Comparison of ENCODE assay signal across 17 cellular contexts in genomic region chr4:41305486-41305885, GRCh38. TPM values are rescaled to one million over a fixed set of nuclear protein-coding genes. Genes with fewer than 3 reads are reported as not detected.
DNase-seq lines count a peak whose midpoint lies in the region; ATAC-seq, FAIRE-seq and TF ChIP-seq lines count a peak whose summit lies in the region.
"Had no signal": no experiment of that assay in that cellular context is flagged by ENCODE, and none has a peak within 500 bp of the region (broad histone marks: within the 10 kb centered on the region; RNA-seq: fewer than 3 reads in every experiment).

No MANE protein-coding gene starts in this region.

- peaks cover 0 to 7% (median 0%) of the 10 kb centered on the region in 3 donors for H3K9me3 Mint-ChIP-seq in T-cell

- TF ChIP-seq POLR2A in HepG2 (IDR thresholded peaks at IDR 0.05; ENCODE audit: insufficient read depth in 1 of 2, low read depth in 2 of 2, low read length in 2 of 2): no peak

- H3K36me3 ChIP-seq in SJCRH30 (no peaks in the 10 kb centered on the region), upper lobe of right lung (no peaks in the 10 kb centered on the region), HepG2 (replicated peaks in 1 of 2; ENCODE audit: control insufficient read depth in 1 of 2, insufficient read depth in 2 of 2, low read length in 2 of 2) (no peaks in the 10 kb centered on the region)

- no peaks in the 10 kb centered on the region for H3K36me3 Mint-ChIP-seq in T-cell

- CTCF ChIA-PET in HepG2 (lab: Yijun Ruan, JAX; ENCODE audit: low intra/inter-chr PET ratio, low total read pairs) (no interaction called here), T-cell (lab: Charles Lee) (no interaction called here)

- no peak overlapping the region for H3K4me3 ChIP-seq in SJCRH30
- no peak overlapping the region for H3K4me3 ChIP-seq in upper lobe of right lung
- H3K4me3 ChIP-seq in HepG2 (replicated peaks in 1 of 3; ENCODE audit: insufficient read depth in 1 of 3, low read depth in 2 of 3, low read length in 3 of 3): no peak overlapping the region
- H3K4me3 ChIP-seq: A549, PC-9 had no signal

- 13% methylated on average over 2 of the region's 3 CpGs for WGBS in HepG2 (ENCODE audit: low lambda C conversion rate)

- in situ Hi-C loops in HepG2 (cut with HindIII; ENCODE audit: extremely low pct_ligation_motif_present, low pct_unique_long_range_greater_than_20kb): no loop called here

- no peak overlapping the region for H3K4me3 Mint-ChIP-seq in T-cell

- POLR2A ChIA-PET in HepG2 (lab: Yijun Ruan, JAX): no interaction called here
- POLR2A ChIA-PET in T-cell (lab: Charles Lee): no interaction called here

- H3K4me1 Mint-ChIP-seq in T-cell: no peaks in the 10 kb centered on the region

- H3K4me1 ChIP-seq in SJCRH30: peaks cover 6% of the 10 kb centered on the region
- H3K4me1 ChIP-seq in upper lobe of right lung: peaks cover 8% of the 10 kb centered on the region
- no peaks in the 10 kb centered on the region for H3K4me1 ChIP-seq in HepG2 (ENCODE audit: insufficient read depth, low read length)
- H3K4me1 ChIP-seq: A549 had no signal

- DNase-seq in left ventricle myocardium superior (no peak), Right ventricle myocardium inferior (ENCODE audit: missing footprints) (no peak), NCI-H2171 treated with DMSO at 0.1 percent for 48 hours (lab: John Stamatoyannopoulos, UW) (peak; percentile 79), SJCRH30 (peak; percentile 78 to 91), upper lobe of right lung (no peak), HepG2 (ENCODE audit: low spot score) (no peak), T-cell (no peak)
- DNase-seq: C1 segment of cervical spinal cord, DMS153, NCI-H1417, NCI-H2081 treated with DMSO at 0.1 percent for 48 hours, PC-9, T-helper 9 cell had no signal

- TF ChIP-seq EP300 in HepG2 (IDR thresholded peaks at IDR 0.05; ENCODE audit: low read depth in 2 of 2, low read length in 2 of 2) (no peak), HepG2 (CRISPR knock-in tag; IDR thresholded peaks at IDR 0.05; ENCODE audit: borderline replicate concordance) (no peak)

- BruUV-seq in HepG2 (replicated peaks; lab: Mats Ljungman, UMichigan): no TSS peak

- H3K4me2 ChIP-seq in HepG2 (ENCODE audit: low read depth, low read length): no peak overlapping the region
- H3K4me2 ChIP-seq: A549, PC-9 had no signal

- TF ChIP-seq CTCF in upper lobe of right lung (IDR thresholded peaks at IDR 0.05) (no peak), HepG2 (CRISPR knock-in tag; IDR thresholded peaks at IDR 0.05) (no peak)

- H3K27me3 ChIP-seq in SJCRH30: no peaks in the 10 kb centered on the region
- H3K27me3 ChIP-seq in upper lobe of right lung: no peaks in the 10 kb centered on the region
- peaks cover 2 to 4% of the 10 kb centered on the region in 2 experiments; a peak in 1 of 5 replicates for H3K27me3 ChIP-seq in HepG2 (ENCODE audit: control insufficient read depth in 1 of 2, insufficient read depth in 2 of 2, low read length in 2 of 2)

- H3K9me3 ChIP-seq in SJCRH30 (replicated peaks) (no peaks in the 10 kb centered on the region), upper lobe of right lung (no peaks in the 10 kb centered on the region), HepG2 (ENCODE audit: low read length) (no peaks in the 10 kb centered on the region)
- H3K9me3 ChIP-seq: A549 had no signal

- ATAC-seq in left ventricle myocardium superior: peak; percentile 30
- no peak for ATAC-seq in Right ventricle myocardium inferior
- ATAC-seq in upper lobe of right lung: no peak
- no peak for ATAC-seq in HepG2
- ATAC-seq in GM21381 (IDR thresholded peaks at IDR 0.05; ENCODE audit: unreplicated experiment): no peak
- ATAC-seq in T-cell (replicated peaks in 1 of 4): no peak
- ATAC-seq: A549 had no signal

- H3K27me3 Mint-ChIP-seq in T-cell: peaks cover 8 to 30% of the 10 kb centered on the region in 2 donors

- no peaks in the 10 kb centered on the region for H3K79me2 ChIP-seq in HepG2 (ENCODE audit: insufficient read depth, low read length)

- FAIRE-seq in HepG2 (lab: Jason Lieb, UNC): no peak
- FAIRE-seq: A549, GM12892, H54 had no signal

- H3K9ac ChIP-seq in HepG2 (ENCODE audit: insufficient read depth, low read depth, low read length): no peak overlapping the region

- no peak for TF ChIP-seq RAD21 in HepG2 (CRISPR knock-in tag; IDR thresholded peaks at IDR 0.05)

- H4K20me1 ChIP-seq in HepG2 (ENCODE audit: insufficient read depth, low read length): no peaks in the 10 kb centered on the region

- intact Hi-C loops in left ventricle myocardium superior (cut with micrococcal nuclease): no loop called here
- intact Hi-C loops in Right ventricle myocardium inferior (cut with DNase I): no loop called here
- intact Hi-C loops in upper lobe of right lung (cut with DNase I): no loop called here
- intact Hi-C loops in HepG2 (cut with micrococcal nuclease; ENCODE audit: unreplicated experiment): no loop called here

- no peak overlapping the region for H2AFZ ChIP-seq in HepG2 (ENCODE audit: low read length)
- H2AFZ ChIP-seq: PC-9 had no signal

- H3K27ac Mint-ChIP-seq in T-cell: no peak overlapping the region

- H3K27ac ChIP-seq in SJCRH30 (no peak overlapping the region), upper lobe of right lung (peak overlapping the region; percentile 63), HepG2 (ENCODE audit: extremely low read length, insufficient read depth, low read length) (no peak overlapping the region)
- H3K27ac ChIP-seq: A549, PC-9 had no signal

TF ChIP-seq in HepG2, 621 proteins besides CTCF, POLR2A, EP300 and RAD21 (continues in another document):
- no peak for TF ChIP-seq NFKBIZ (CRISPR knock-in tag; IDR thresholded peaks at IDR 0.05)
- TF ChIP-seq ZNF101 (CRISPR knock-in tag; IDR thresholded peaks at IDR 0.05; ENCODE audit: borderline replicate concordance, low read depth): no peak
- TF ChIP-seq SUZ12 (IDR thresholded peaks at IDR 0.05; ENCODE audit: low read depth, low read length): no peak
- TF ChIP-seq CCAR2 (optimal IDR thresholded peaks at IDR 0.05; ENCODE audit: low read depth, low read length): no peak
- TF ChIP-seq, protein P1, sequence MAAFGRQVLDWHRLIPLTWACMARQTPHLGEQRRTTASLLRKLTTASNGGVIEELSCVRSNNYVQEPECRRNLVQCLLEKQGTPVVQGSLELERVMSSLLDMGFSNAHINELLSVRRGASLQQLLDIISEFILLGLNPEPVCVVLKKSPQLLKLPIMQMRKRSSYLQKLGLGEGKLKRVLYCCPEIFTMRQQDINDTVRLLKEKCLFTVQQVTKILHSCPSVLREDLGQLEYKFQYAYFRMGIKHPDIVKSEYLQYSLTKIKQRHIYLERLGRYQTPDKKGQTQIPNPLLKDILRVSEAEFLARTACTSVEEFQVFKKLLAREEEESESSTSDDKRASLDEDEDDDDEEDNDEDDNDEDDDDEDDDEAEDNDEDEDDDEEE (CRISPR knock-in tag; IDR thresholded peaks at IDR 0.05): no peak
- TF ChIP-seq SIN3B (IDR thresholded peaks at IDR 0.05; ENCODE audit: low read length): no peak
- TF ChIP-seq, protein P2, sequence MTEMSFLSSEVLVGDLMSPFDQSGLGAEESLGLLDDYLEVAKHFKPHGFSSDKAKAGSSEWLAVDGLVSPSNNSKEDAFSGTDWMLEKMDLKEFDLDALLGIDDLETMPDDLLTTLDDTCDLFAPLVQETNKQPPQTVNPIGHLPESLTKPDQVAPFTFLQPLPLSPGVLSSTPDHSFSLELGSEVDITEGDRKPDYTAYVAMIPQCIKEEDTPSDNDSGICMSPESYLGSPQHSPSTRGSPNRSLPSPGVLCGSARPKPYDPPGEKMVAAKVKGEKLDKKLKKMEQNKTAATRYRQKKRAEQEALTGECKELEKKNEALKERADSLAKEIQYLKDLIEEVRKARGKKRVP (CRISPR knock-in tag; IDR thresholded peaks at IDR 0.05): no peak
- TF ChIP-seq MXD1 (CRISPR knock-in tag; IDR thresholded peaks at IDR 0.05): no peak

RNA-seq across cellular contexts. Expression of gene UCHL1, which starts 48.8 kb away (rescaled TPM):
- total RNA-seq in left ventricle myocardium superior (4.8 TPM), Right ventricle myocardium inferior (7.9 TPM), upper lobe of right lung (7.2 TPM), HepG2 (2016; rRNA removed; fragmentation: Illumina TruSeq; extraction: Trizol) (not detected in 2 replicates), T-cell (1 to 10 TPM in 3 of 5 donors, not detected in 2; 1.2 to 2.1 (median 1.6) TPM)
- 290 and 299 TPM in 2 replicates for total RNA-seq in SJCRH30 (2014; rRNA removed; shearing (Covaris generic))
- not detected in 2 replicates for total RNA-seq in HepG2 (2016; cell fraction: cytosol; rRNA removed; fragmentation: Illumina TruSeq; extraction: Trizol; ENCODE audit: low read depth)
- 0.13 TPM in 1 of 2 replicates, not detected in the other for total RNA-seq in HepG2 (2016; cell fraction: insoluble cytoplasmic fraction; rRNA removed; fragmentation: Illumina TruSeq; extraction: Trizol)
- not detected in 2 replicates for total RNA-seq in HepG2 (2016; cell fraction: membrane; rRNA removed; fragmentation: Illumina TruSeq; extraction: Trizol)
- total RNA-seq in HepG2 (2016; cell fraction: nucleus; rRNA removed; fragmentation: Illumina TruSeq; extraction: Trizol): not detected in 2 replicates
- not detected in 2 replicates for polyA plus RNA-seq in HepG2 (2011; rRNA removed)
- polyA plus RNA-seq in HepG2 (2011; cell fraction: cytosol; rRNA removed): 0.08 and 0.13 TPM in 2 replicates
- 0.29 and 0.45 TPM in 2 replicates for polyA plus RNA-seq in HepG2 (2011; cell fraction: nucleus; rRNA removed)
- not detected in 2 replicates for polyA plus RNA-seq in HepG2 (2012)
- not detected in 2 replicates for polyA plus RNA-seq in HepG2 (2016; cell fraction: cytosol; fragmentation: Illumina TruSeq; extraction: Trizol; ENCODE audit: low read depth)
- polyA plus RNA-seq in HepG2 (2016; cell fraction: insoluble cytoplasmic fraction; fragmentation: Illumina TruSeq; extraction: Trizol; ENCODE audit: low read depth): not detected in 2 replicates
- polyA plus RNA-seq in HepG2 (2016; cell fraction: membrane; fragmentation: Illumina TruSeq; extraction: Trizol; ENCODE audit: low read depth): 0.21 TPM in 1 of 2 replicates, not detected in the other
- polyA plus RNA-seq in HepG2 (2016; cell fraction: nucleus; fragmentation: Illumina TruSeq; extraction: Trizol; ENCODE audit: insufficient read depth, low read depth): not detected in 2 replicates
- not detected in 2 replicates for polyA minus RNA-seq in HepG2 (2011; rRNA and poly(A)+ RNA removed; ENCODE audit: low replicate concordance)
- polyA minus RNA-seq in HepG2 (2011; cell fraction: cytosol; rRNA and poly(A)+ RNA removed): not detected in 2 replicates
- polyA minus RNA-seq in HepG2 (2011; cell fraction: nucleus; rRNA and poly(A)+ RNA removed): not detected in 2 replicates

Comparison
In these comparisons a context has a peak if more than half of its experiments do, and no peak if none do; other contexts are left out.
1. DNase-seq: peak in NCI-H2171 treated with DMSO at 0.1 percent for 48 hours (single experiment) and SJCRH30 (2 of 2); none in left ventricle myocardium superior (single experiment), Right ventricle myocardium inferior (single experiment), upper lobe of right lung (single experiment), HepG2 (single experiment) and T-cell (0 of 34).
2. RNA of gene UCHL1, which starts 48.8 kb away (total RNA-seq): 290 to 299 TPM in SJCRH30; 7.9 TPM in Right ventricle myocardium inferior (single experiment), 7.2 TPM in upper lobe of right lung (single experiment), 4.8 TPM in left ventricle myocardium superior (single experiment), 1.2 to 2.1 TPM in T-cell and 0.13 TPM in HepG2; every median in the first group is over 10 times any median in the second.